ENCODE assay signal across 8 cellular contexts in the genomic region with DNA sequence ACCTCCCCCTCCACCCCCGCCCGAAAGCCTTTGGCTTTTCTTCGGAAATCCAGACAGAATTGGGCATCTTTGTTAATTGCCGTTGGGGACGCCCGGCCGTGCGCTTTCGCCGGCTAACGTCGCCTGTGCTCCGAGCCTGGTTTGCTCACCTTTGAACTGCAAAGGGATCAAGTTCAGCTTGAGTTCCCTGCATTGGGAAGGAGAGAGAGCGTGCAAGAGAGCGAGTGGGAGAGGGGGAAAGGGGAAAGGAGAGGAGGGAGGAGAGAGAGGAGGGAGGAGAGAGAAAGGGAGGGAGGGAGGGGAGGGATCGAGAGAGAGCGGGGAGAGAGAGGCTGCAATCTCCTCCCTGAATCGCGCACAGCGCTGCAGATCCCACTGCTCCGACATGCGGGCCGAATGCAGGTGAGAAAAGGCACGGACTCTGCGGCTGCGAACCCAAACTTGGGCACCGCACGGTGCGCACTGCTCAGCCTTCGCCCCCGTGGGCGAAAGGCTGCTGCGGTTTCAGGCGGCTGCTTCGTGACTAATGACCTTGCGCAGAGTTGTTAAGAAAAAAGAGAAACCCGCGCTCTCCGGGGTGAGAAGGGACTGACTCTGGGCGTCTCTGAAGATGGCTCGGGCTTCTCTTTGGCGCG. TPM values are rescaled to one million over a fixed set of nuclear protein-coding genes. Genes with fewer than 3 reads are reported as not detected.
DNase-seq lines count a peak whose midpoint lies in the region; ATAC-seq and TF ChIP-seq lines count a peak whose summit lies in the region.

A gene with protein sequence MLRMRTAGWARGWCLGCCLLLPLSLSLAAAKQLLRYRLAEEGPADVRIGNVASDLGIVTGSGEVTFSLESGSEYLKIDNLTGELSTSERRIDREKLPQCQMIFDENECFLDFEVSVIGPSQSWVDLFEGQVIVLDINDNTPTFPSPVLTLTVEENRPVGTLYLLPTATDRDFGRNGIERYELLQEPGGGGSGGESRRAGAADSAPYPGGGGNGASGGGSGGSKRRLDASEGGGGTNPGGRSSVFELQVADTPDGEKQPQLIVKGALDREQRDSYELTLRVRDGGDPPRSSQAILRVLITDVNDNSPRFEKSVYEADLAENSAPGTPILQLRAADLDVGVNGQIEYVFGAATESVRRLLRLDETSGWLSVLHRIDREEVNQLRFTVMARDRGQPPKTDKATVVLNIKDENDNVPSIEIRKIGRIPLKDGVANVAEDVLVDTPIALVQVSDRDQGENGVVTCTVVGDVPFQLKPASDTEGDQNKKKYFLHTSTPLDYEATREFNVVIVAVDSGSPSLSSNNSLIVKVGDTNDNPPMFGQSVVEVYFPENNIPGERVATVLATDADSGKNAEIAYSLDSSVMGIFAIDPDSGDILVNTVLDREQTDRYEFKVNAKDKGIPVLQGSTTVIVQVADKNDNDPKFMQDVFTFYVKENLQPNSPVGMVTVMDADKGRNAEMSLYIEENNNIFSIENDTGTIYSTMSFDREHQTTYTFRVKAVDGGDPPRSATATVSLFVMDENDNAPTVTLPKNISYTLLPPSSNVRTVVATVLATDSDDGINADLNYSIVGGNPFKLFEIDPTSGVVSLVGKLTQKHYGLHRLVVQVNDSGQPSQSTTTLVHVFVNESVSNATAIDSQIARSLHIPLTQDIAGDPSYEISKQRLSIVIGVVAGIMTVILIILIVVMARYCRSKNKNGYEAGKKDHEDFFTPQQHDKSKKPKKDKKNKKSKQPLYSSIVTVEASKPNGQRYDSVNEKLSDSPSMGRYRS (N-terminal part only) (plus strand): TSS at position 349 of the 635 bp plus-strand sequence. CDS start 1,054 bp downstream, outside the sequence.

- H3K4me3 Mint-ChIP-seq in T-helper 17 cell: peak within 1 kb of the TSS; percentile 79

- H3K9ac ChIP-seq in fibroblast of lung (ENCODE audit: insufficient read depth, low read length) (peak within 1 kb of the TSS; percentile 60), mucosa of stomach (ENCODE audit: low read length) (no peak within 1 kb of the TSS)

- peaks cover 63% of the 10 kb centered on the region for H3K27me3 Mint-ChIP-seq in T-helper 17 cell

- H3K79me2 ChIP-seq in fibroblast of lung (ENCODE audit: control insufficient read depth, insufficient read depth, low read length): peaks cover 27% of the 10 kb centered on the region

- peak within 1 kb of the TSS; percentile 93 for H2AFZ ChIP-seq in fibroblast of lung (ENCODE audit: low read length)

- H3K36me3 ChIP-seq in fibroblast of lung (ENCODE audit: control insufficient read depth, insufficient read depth, low read length): no peaks in the 10 kb centered on the region
- no peaks in the 10 kb centered on the region for H3K36me3 ChIP-seq in mucosa of stomach (ENCODE audit: control insufficient read depth, insufficient read depth, low read length)
- no peaks in the 10 kb centered on the region for H3K36me3 ChIP-seq in upper lobe of right lung

- peak; percentile 25 for DNase-seq in AG08396 (ENCODE audit: low spot score)
- DNase-seq in H4 (ENCODE audit: low spot score): peak; percentile 82
- DNase-seq in T-helper 17 cell: no peak
- DNase-seq in fibroblast of lung (ENCODE audit: low read depth in 2 of 2): peak; percentile 83
- DNase-seq in upper lobe of right lung: no peak

- H3K4me1 Mint-ChIP-seq in T-helper 17 cell: peaks cover 14% of the 10 kb centered on the region

- ATAC-seq in T-helper 17 cell (no peak), upper lobe of right lung (no peak), HG03139 (IDR thresholded peaks at IDR 0.05; ENCODE audit: unreplicated experiment) (no peak), GM21786 (IDR thresholded peaks at IDR 0.05; ENCODE audit: unreplicated experiment) (no peak)

- H3K9me3 ChIP-seq in T-helper 17 cell (ENCODE audit: control insufficient read depth, low read length, poor library complexity, severe bottlenecking): no peaks in the 10 kb centered on the region
- no peaks in the 10 kb centered on the region for H3K9me3 ChIP-seq in fibroblast of lung (ENCODE audit: control insufficient read depth, insufficient read depth, low read depth, low read length)
- H3K9me3 ChIP-seq in mucosa of stomach (ENCODE audit: control insufficient read depth, low read length): no peaks in the 10 kb centered on the region
- no peaks in the 10 kb centered on the region for H3K9me3 ChIP-seq in upper lobe of right lung

- H4K20me1 ChIP-seq in fibroblast of lung (ENCODE audit: control insufficient read depth, extremely low read depth, insufficient read depth, low read length): no peaks in the 10 kb centered on the region

- H3K27ac ChIP-seq in fibroblast of lung (ENCODE audit: insufficient read depth, low read length) (peak within 1 kb of the TSS; percentile 57), upper lobe of right lung (peak within 1 kb of the TSS; percentile 17)

- H3K36me3 Mint-ChIP-seq in T-helper 17 cell (ENCODE audit: low read depth): peaks cover 9% of the 10 kb centered on the region

- intact Hi-C loops in upper lobe of right lung (cut with DNase I): no loop called here

- H3K4me1 ChIP-seq in fibroblast of lung (ENCODE audit: control insufficient read depth, extremely low read depth, insufficient read depth, low read length) (no peaks in the 10 kb centered on the region), mucosa of stomach (ENCODE audit: control insufficient read depth, insufficient read depth, low read length) (peaks cover 32% of the 10 kb centered on the region), upper lobe of right lung (peaks cover 21% of the 10 kb centered on the region)

- H3K27me3 ChIP-seq in fibroblast of lung (ENCODE audit: control insufficient read depth, insufficient read depth, low read length) (no peaks in the 10 kb centered on the region), mucosa of stomach (ENCODE audit: control insufficient read depth, insufficient read depth, low read length) (peaks cover 62% of the 10 kb centered on the region), upper lobe of right lung (peaks cover 58% of the 10 kb centered on the region)

- peak within 1 kb of the TSS; percentile 93 for H3K4me2 ChIP-seq in fibroblast of lung (ENCODE audit: extremely low read depth, insufficient read depth, low read length)

- TF ChIP-seq CTCF in fibroblast of lung (conservative IDR thresholded peaks at IDR 0.05 in 1 of 2, IDR thresholded peaks at IDR 0.05 in 1 of 2; ENCODE audit: low read depth in 1 of 2, low read length in 2 of 2) (no peak), upper lobe of right lung (IDR thresholded peaks at IDR 0.05) (no peak)

- H3K27ac Mint-ChIP-seq in T-helper 17 cell: no peak within 1 kb of the TSS

- H3K4me3 ChIP-seq in fibroblast of lung (replicated peaks in 1 of 4; ENCODE audit: control extremely low read depth in 1 of 4, insufficient read depth in 1 of 4, low read depth in 3 of 4, low read length in 4 of 4) (peak within 1 kb of the TSS; percentile 59 to 86 (median 71)), mucosa of stomach (ENCODE audit: low read length) (peak within 1 kb of the TSS; percentile 50), upper lobe of right lung (peak within 1 kb of the TSS; percentile 55)

RNA-seq across cellular contexts. Expression of the gene that starts here (rescaled TPM):
- 34.0 and 38.8 TPM in 2 replicates for total RNA-seq in H4 (2014; rRNA removed; shearing (Covaris generic))
- total RNA-seq in T-helper 17 cell (not detected), fibroblast of lung (2.3 and 9.0 TPM in 2 replicates), upper lobe of right lung (8.0 TPM)
- polyA plus RNA-seq in fibroblast of lung: 20.3 and 21.4 TPM in 2 replicates
- polyA plus RNA-seq in fibroblast of lung (2012): 16.7 and 18.5 TPM in 2 replicates
- polyA minus RNA-seq in fibroblast of lung (ENCODE audit: low replicate concordance): 36.1 and 66.3 TPM in 2 replicates

Comparison
In these comparisons a context has a peak if more than half of its experiments do, and no peak if none do; other contexts are left out.
1. DNase-seq: peak in AG08396 (single experiment), H4 (single experiment) and fibroblast of lung (2 of 2); none in T-helper 17 cell (0 of 3) and upper lobe of right lung (single experiment).
2. Peak in every context shown above with its lines, with median percentiles within 50 percentile points of each other: H3K4me3 ChIP-seq.